ENCODE assay signal across 27 cellular contexts in the genomic region with DNA sequence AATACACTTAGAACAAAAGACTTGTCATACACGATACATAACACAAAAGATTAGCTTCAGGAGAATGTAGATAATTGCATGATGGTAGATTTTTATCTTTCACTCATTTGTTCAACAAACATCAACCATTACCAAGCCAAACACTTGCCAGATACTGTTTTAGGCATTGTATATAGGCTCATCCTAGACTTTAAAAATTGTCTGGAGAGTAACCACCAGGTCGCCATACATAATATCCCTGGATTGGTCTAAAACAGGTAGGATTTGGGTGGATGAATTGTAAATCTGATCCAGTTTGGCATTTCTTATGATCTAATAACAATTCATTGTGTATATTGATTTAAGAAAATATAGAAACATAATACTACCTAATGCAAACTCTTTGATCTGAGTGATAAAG. TPM values are rescaled to one million over a fixed set of nuclear protein-coding genes. Genes with fewer than 3 reads are reported as not detected.
A peak's percentile ranks its signal among the peaks of the same experiment; 100 is the strongest.
DNase-seq lines count a peak whose midpoint lies in the region; ATAC-seq and TF ChIP-seq lines count a peak whose summit lies in the region.
"Had no signal": no experiment of that assay in that cellular context is flagged by ENCODE, and none has a peak within 500 bp of the region (broad histone marks: within the 10 kb centered on the region; RNA-seq: fewer than 3 reads in every experiment).

No MANE protein-coding gene starts in this region.

- no peak for TF ChIP-seq CTCF in left lung (IDR thresholded peaks at IDR 0.05)

- H3K27me3 ChIP-seq in effector memory CD4-positive, alpha-beta T cell (replicated peaks; ENCODE audit: control insufficient read depth, insufficient read depth, low read length, poor library complexity, severe bottlenecking) = no peaks in the 10 kb centered on the region
- H3K27me3 ChIP-seq in left lung = no peaks in the 10 kb centered on the region

- intact Hi-C loops in left lung (cut with DNase I) = no loop called here

- peak overlapping the region; percentile 79 for H3K27ac ChIP-seq in effector memory CD4-positive, alpha-beta T cell (ENCODE audit: insufficient read depth, low read length, poor library complexity, severe bottlenecking)
- H3K27ac ChIP-seq in left lung = no peak overlapping the region
- H3K27ac ChIP-seq: 22Rv1, epithelial cell of prostate, foreskin keratinocyte had no signal

- H3K27ac Mint-ChIP-seq in T-helper 1 cell treated with Interleukin-12 subunit alpha and Interleukin-12 subunit beta and Interleukin-4 antibody, amounts not matched to agents 30 μg/mL and 1 μg/mL, for 36 hours = peak overlapping the region; percentile 98
- peak overlapping the region; percentile 97 for H3K27ac Mint-ChIP-seq in T-helper 17 cell
- H3K27ac Mint-ChIP-seq: type B pancreatic cell had no signal

- no peaks in the 10 kb centered on the region for H3K27me3 Mint-ChIP-seq in T-helper 1 cell treated with Interleukin-12 subunit alpha and Interleukin-12 subunit beta and Interleukin-4 antibody, amounts not matched to agents 30 μg/mL and 1 μg/mL, for 36 hours (ENCODE audit: low read depth)
- no peaks in the 10 kb centered on the region for H3K27me3 Mint-ChIP-seq in T-helper 17 cell

- H3K36me3 Mint-ChIP-seq in T-helper 1 cell treated with Interleukin-12 subunit alpha and Interleukin-12 subunit beta and Interleukin-4 antibody, amounts not matched to agents 30 μg/mL and 1 μg/mL, for 36 hours (ENCODE audit: low read depth) = peaks cover 41% of the 10 kb centered on the region
- no peaks in the 10 kb centered on the region for H3K36me3 Mint-ChIP-seq in T-helper 17 cell (ENCODE audit: low read depth)
- H3K36me3 Mint-ChIP-seq: type B pancreatic cell had no signal

- ATAC-seq in T-helper 17 cell (no peak), left lung (no peak), GM19035 (IDR thresholded peaks at IDR 0.05; ENCODE audit: unreplicated experiment) (no peak)
- ATAC-seq: foreskin keratinocyte, right cardiac atrium had no signal

- DNase-seq in T-helper 1 cell = no peak
- DNase-seq in T-helper 17 cell = no peak
- DNase-seq in effector memory CD4-positive, alpha-beta T cell = no peak
- no peak for DNase-seq in left lung
- DNase-seq in A172 (ENCODE audit: low spot score) = no peak
- DNase-seq: dermis blood vessel endothelial cell; foreskin keratinocyte; HCEC 1CT; IMR-90; MM.1S; NCI-H146; NCI-H2171; NCI-H526 treated with DMSO at 0.1 percent for 48 hours; right cardiac atrium; SHP77; stimulated activated CD4-positive, alpha-beta T cell treated with anti-CD3 and anti-CD28 coated beads, Interleukin-15, amount 100 ng/mL, for 24 hours; stimulated activated naive CD4-positive, alpha-beta T cell treated with Interleukin-2 at 50 U/mL for 16 hours had no signal

- no peaks in the 10 kb centered on the region for H3K36me3 ChIP-seq in effector memory CD4-positive, alpha-beta T cell (ENCODE audit: control insufficient read depth, insufficient read depth, low read length)
- no peaks in the 10 kb centered on the region for H3K36me3 ChIP-seq in left lung

- H3K4me3 ChIP-seq in GM08714 (ENCODE audit: low read length) (peak overlapping the region; percentile 70; the same call in 1 of the 2 replicates), left lung (no peak overlapping the region)
- no peak overlapping the region for H3K4me3 ChIP-seq in effector memory CD4-positive, alpha-beta T cell (ENCODE audit: insufficient read depth, low read depth, low read length, poor library complexity, severe bottlenecking)
- H3K4me3 ChIP-seq: lung had no signal

- H3K9me3 ChIP-seq in T-helper 17 cell (ENCODE audit: control insufficient read depth, low read length, poor library complexity, severe bottlenecking) (no peaks in the 10 kb centered on the region), left lung (no peaks in the 10 kb centered on the region)
- no peaks in the 10 kb centered on the region for H3K9me3 ChIP-seq in effector memory CD4-positive, alpha-beta T cell (ENCODE audit: control insufficient read depth, low read length)

- peaks cover 81% of the 10 kb centered on the region for H3K4me1 Mint-ChIP-seq in T-helper 1 cell treated with Interleukin-12 subunit alpha and Interleukin-12 subunit beta and Interleukin-4 antibody, amounts not matched to agents 30 μg/mL and 1 μg/mL, for 36 hours (ENCODE audit: low read depth)
- H3K4me1 Mint-ChIP-seq in T-helper 17 cell = peaks cover 52% of the 10 kb centered on the region

- H3K4me1 ChIP-seq in effector memory CD4-positive, alpha-beta T cell (ENCODE audit: control insufficient read depth, insufficient read depth, low read length, poor library complexity, severe bottlenecking) = peaks cover 31% of the 10 kb centered on the region
- peaks cover 0 to 8% of the 10 kb centered on the region in 2 donors for H3K4me1 ChIP-seq in left lung
- H3K4me1 ChIP-seq: foreskin keratinocyte had no signal

- H3K9me3 Mint-ChIP-seq in T-helper 1 cell treated with Interleukin-12 subunit alpha and Interleukin-12 subunit beta and Interleukin-4 antibody, amounts not matched to agents 30 μg/mL and 1 μg/mL, for 36 hours = peaks cover 6% of the 10 kb centered on the region
- H3K9me3 Mint-ChIP-seq: type B pancreatic cell had no signal

- H3K4me3 Mint-ChIP-seq in T-helper 1 cell treated with Interleukin-12 subunit alpha and Interleukin-12 subunit beta and Interleukin-4 antibody, amounts not matched to agents 30 μg/mL and 1 μg/mL, for 36 hours = peak overlapping the region; percentile 83
- peak overlapping the region; percentile 36 for H3K4me3 Mint-ChIP-seq in T-helper 17 cell
- H3K4me3 Mint-ChIP-seq: type B pancreatic cell had no signal

RNA-seq across cellular contexts. Expression of a gene that starts 22.8 kb away (rescaled TPM):
- total RNA-seq in T-helper 17 cell (100 to 1,000 TPM in 1 of 2 donors, 10 to 100 TPM in 1; 43.2 to 181 TPM), left lung (under 1 TPM in 1 of 2 donors, not detected in 1; 0.58 TPM)
- not detected in 2 replicates for total RNA-seq in A172 (2014; rRNA removed; shearing (Covaris generic))
- total RNA-seq: dermis blood vessel endothelial cell, foreskin keratinocyte, G401, IMR-90, osteoblast, right cardiac atrium had no signal

RNA-seq across cellular contexts. Expression of a gene that starts 31.9 kb away (rescaled TPM):
- 100 to 1,000 TPM; 195 to 285 TPM for total RNA-seq in T-helper 17 cell
- 10 to 100 TPM; 74.8 to 83.7 TPM for total RNA-seq in left lung
- 140 and 166 TPM in 2 replicates for total RNA-seq in A172 (2014; rRNA removed; shearing (Covaris generic))

RNA-seq across cellular contexts. Expression of a gene that starts 38.8 kb away (rescaled TPM):
- total RNA-seq in T-helper 17 cell (10 to 100 TPM; 17.1 to 19.8 TPM), left lung (10 to 100 TPM; 15.0 to 21.3 TPM)
- 37.1 and 41.3 TPM in 2 replicates for total RNA-seq in A172 (2014; rRNA removed; shearing (Covaris generic))

RNA-seq across cellular contexts. Expression of a gene that starts 57.1 kb away (rescaled TPM):
- total RNA-seq in T-helper 17 cell (not detected), left lung (not detected)
- not detected in 2 replicates for total RNA-seq in A172 (2014; rRNA removed; shearing (Covaris generic))
- total RNA-seq: dermis blood vessel endothelial cell; foreskin keratinocyte; G401; IMR-90; lung; osteoblast; right cardiac atrium; T-helper 1 cell treated with Interleukin-12 subunit alpha and Interleukin-12 subunit beta and Interleukin-4 antibody, amounts not matched to agents 30 ng/mL and 1 ng/mL, for 36 hours had no signal

Comparison
In these comparisons a context has a peak if more than half of its experiments do, and no peak if none do; other contexts are left out.
1. RNA of a gene that starts 22.8 kb away (total RNA-seq): 43.2 to 181 TPM in T-helper 17 cell; 0.58 TPM in left lung and not detected in A172; every median in the first group is over 10 times any median in the second.